Comparison of ENCODE assay signal across 23 cellular contexts in the genomic region with DNA sequence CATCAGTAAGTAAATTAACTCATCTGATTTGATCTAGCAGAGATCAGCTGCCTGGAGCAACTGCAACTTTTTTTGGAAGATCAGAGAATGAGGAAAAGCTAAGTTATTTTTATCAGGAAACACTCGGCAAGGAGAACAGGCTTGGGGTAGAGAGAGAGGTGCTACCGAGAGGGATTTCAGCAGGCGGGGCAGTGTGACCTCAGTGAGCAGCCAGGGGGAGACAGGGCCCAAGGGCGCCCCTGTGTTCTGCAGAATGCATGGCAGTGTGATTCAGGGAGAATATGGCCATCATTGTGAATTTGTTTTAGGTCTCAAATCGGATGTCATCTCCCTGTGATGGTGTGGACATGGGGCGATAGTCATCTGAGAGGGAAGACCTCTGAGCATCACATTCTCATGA.
DNase-seq lines count a peak whose midpoint lies in the region; ATAC-seq, FAIRE-seq and TF ChIP-seq lines count a peak whose summit lies in the region.
"Had no signal": no experiment of that assay in that cellular context is flagged by ENCODE, and none has a peak within 500 bp of the region (broad histone marks: within the 10 kb centered on the region; RNA-seq: fewer than 3 reads in every experiment).

No MANE protein-coding gene starts in this region.

- H3K4me2 ChIP-seq in K562 (ENCODE audit: insufficient read depth, low read length), result no peak overlapping the region

- H3K9me3 ChIP-seq in K562 (replicated peaks; ENCODE audit: control insufficient read depth, insufficient read depth, low read depth, low read length), result no peaks in the 10 kb centered on the region

- POLR2A ChIA-PET in K562 (lab: Yijun Ruan, JAX), result interaction anchor here (0.9 kb wide), 1 partner anchor 9 kb away, joined by 3 read pairs; no protein-coding TSS in a partner anchor

- H3K27me3 ChIP-seq in K562 (ENCODE audit: control insufficient read depth in 2 of 2, insufficient read depth in 2 of 2, low read length in 2 of 2), result peaks cover 3 to 15% of the 10 kb centered on the region in 2 experiments; a peak in 3 of 5 replicates

- H3K4me1 ChIP-seq in K562 (replicated peaks in 1 of 2; ENCODE audit: control insufficient read depth in 2 of 2, insufficient read depth in 2 of 2, low read length in 2 of 2), result no peaks in the 10 kb centered on the region

- WGBS in K562 (ENCODE audit: insufficient coverage, low coverage, missing lambda C conversion rate), result 0% methylated on average over 6 of the region's 6 CpGs

- H3K27ac Mint-ChIP-seq in activated CD4-positive, alpha-beta T cell treated with anti-CD3 and anti-CD28 coated beads, Interleukin-2, amount 10 ng/mL, durations not matched to agents 24 days and 14 days, result no peak overlapping the region
- H3K27ac Mint-ChIP-seq in type B pancreatic cell, result no peak overlapping the region
- H3K27ac Mint-ChIP-seq: CD8-positive, alpha-beta T cell had no signal

- intact Hi-C loops in activated CD4-positive, alpha-beta T cell treated with anti-CD3 and anti-CD28 coated beads, Interleukin-2, amount 10 ng/mL, durations not matched to agents 24 days and 14 days (cut with micrococcal nuclease), result no loop called here
- intact Hi-C loops in K562 (cut with micrococcal nuclease), result no loop called here

- FAIRE-seq in K562 (lab: Jason Lieb, UNC), result no peak

- H3K27me3 Mint-ChIP-seq in activated CD4-positive, alpha-beta T cell treated with anti-CD3 and anti-CD28 coated beads, Interleukin-2, amount 10 ng/mL, durations not matched to agents 24 days and 14 days, result no peaks in the 10 kb centered on the region
- H3K27me3 Mint-ChIP-seq in type B pancreatic cell, result peaks cover 11% of the 10 kb centered on the region

- no peak overlapping the region for H3K4me3 ChIP-seq in K562

- peak; percentile 33 for DNase-seq in activated CD4-positive, alpha-beta T cell treated with anti-CD3 and anti-CD28 coated beads, Interleukin-2, amount 10 ng/mL, durations not matched to agents 24 days and 14 days
- DNase-seq in activated CD4-positive, alpha-beta T cell treated with anti-CD3 and anti-CD28 coated beads, Interleukin-2, amount 50 U/mL, for 48 hours, result no peak
- DNase-seq in NAMALWA (ENCODE audit: low spot score) (peak; percentile 17), K562 (ENCODE audit: extremely low read depth in 1 of 4, low spot score in 3 of 4) (peak in 1 of 4 experiments; percentile 23), type B pancreatic cell (ENCODE audit: extremely low spot score, unreplicated experiment) (peak; percentile 36), NCI-H1930 (lab: John Stamatoyannopoulos, UW) (no peak), dermis blood vessel endothelial cell (no peak), OCI-M2 (lab: John Stamatoyannopoulos, UW; ENCODE audit: unreplicated experiment) (no peak)
- DNase-seq: ACHN; C1 segment of cervical spinal cord; Calu3; CD8-positive, alpha-beta T cell; DMS153; MM.1S; NCI-H1092 treated with DMSO at 0.1 percent for 48 hours; NCI-H1436 treated with DMSO at 0.1 percent for 48 hours; NCI-H2029; NCI-H226; NCI-H524 treated with DMSO at 0.1 percent for 48 hours; OCI-M1; Right ventricle myocardium superior; SW 1271 had no signal

- CTCF ChIA-PET in K562 (lab: Yijun Ruan, JAX; ENCODE audit: low intra/inter-chr PET ratio), result no interaction called here

- in situ Hi-C loops in K562 (cut with MboI), result no loop called here

- TF ChIP-seq POLR2A in K562 (conservative IDR thresholded peaks at IDR 0.05), result no peak

- H4K20me1 ChIP-seq in K562 (replicated peaks; ENCODE audit: control insufficient read depth, insufficient read depth, low read length), result peaks cover 6% of the 10 kb centered on the region; the same call in 1 of the 2 replicates

- H3K9ac ChIP-seq in K562 (ENCODE audit: insufficient read depth in 1 of 2, low read depth in 2 of 2, low read length in 2 of 2), result no peak overlapping the region

- no peaks in the 10 kb centered on the region for H3K36me3 ChIP-seq in K562 (ENCODE audit: control insufficient read depth, insufficient read depth, low read length)

- TF ChIP-seq RAD21 in K562 (CRISPR knock-in tag; conservative IDR thresholded peaks at IDR 0.05 in 1 of 2, IDR thresholded peaks at IDR 0.05 in 1 of 2), result peak in 1 of 2 experiments; percentile 17; a peak in 1 of 4 replicates

- no peaks in the 10 kb centered on the region for H3K79me2 ChIP-seq in K562 (ENCODE audit: control insufficient read depth, insufficient read depth, low read length)

- no peak overlapping the region for H3K4me3 Mint-ChIP-seq in activated CD4-positive, alpha-beta T cell treated with anti-CD3 and anti-CD28 coated beads, Interleukin-2, amount 10 ng/mL, durations not matched to agents 24 days and 14 days
- H3K4me3 Mint-ChIP-seq in type B pancreatic cell, result no peak overlapping the region
- H3K4me3 Mint-ChIP-seq: CD8-positive, alpha-beta T cell had no signal

- no peaks in the 10 kb centered on the region for H3K9me1 ChIP-seq in K562 (ENCODE audit: control insufficient read depth, insufficient read depth, low read length)

- no peaks in the 10 kb centered on the region for H3K4me1 Mint-ChIP-seq in activated CD4-positive, alpha-beta T cell treated with anti-CD3 and anti-CD28 coated beads, Interleukin-2, amount 10 ng/mL, durations not matched to agents 24 days and 14 days
- H3K4me1 Mint-ChIP-seq in type B pancreatic cell (ENCODE audit: unreplicated experiment), result peaks cover 9% of the 10 kb centered on the region

- no peak for TF ChIP-seq EP300 in K562 (IDR thresholded peaks at IDR 0.05; ENCODE audit: low read length)

- no peak overlapping the region for H3K27ac ChIP-seq in K562 (ENCODE audit: extremely low read depth, low read depth, low read length)
- H3K27ac ChIP-seq: 22Rv1 had no signal

- BruUV-seq in K562 (replicated peaks; lab: Mats Ljungman, UMichigan), result no TSS peak

- ATAC-seq in K562, result peak; percentile 82
- ATAC-seq: CD8-positive, alpha-beta T cell had no signal

- no peak overlapping the region for H2AFZ ChIP-seq in K562 (ENCODE audit: low read depth, low read length)

- no peaks in the 10 kb centered on the region for H3K9me3 Mint-ChIP-seq in activated CD4-positive, alpha-beta T cell treated with anti-CD3 and anti-CD28 coated beads, Interleukin-2, amount 10 ng/mL, durations not matched to agents 24 days and 14 days
- H3K9me3 Mint-ChIP-seq in type B pancreatic cell, result no peaks in the 10 kb centered on the region

- H3K36me3 Mint-ChIP-seq in activated CD4-positive, alpha-beta T cell treated with anti-CD3 and anti-CD28 coated beads, Interleukin-2, amount 10 ng/mL, durations not matched to agents 24 days and 14 days (ENCODE audit: low read depth), result no peaks in the 10 kb centered on the region
- no peaks in the 10 kb centered on the region for H3K36me3 Mint-ChIP-seq in type B pancreatic cell
- H3K36me3 Mint-ChIP-seq: CD8-positive, alpha-beta T cell had no signal

- TF ChIP-seq CTCF in K562 (IDR thresholded peaks at IDR 0.05 in 2 of 3, conservative IDR thresholded peaks at IDR 0.05 in 1 of 3; ENCODE audit: insufficient read depth in 2 of 3, low read depth in 1 of 3, low read length in 3 of 3) (peak; percentile 39 to 68 (median 48)), type B pancreatic cell (conservative IDR thresholded peaks at IDR 0.05) (no peak)

TF ChIP-seq in K562, 482 proteins besides CTCF, POLR2A, EP300 and RAD21 (continues in another document):
- TF ChIP-seq HDGF (IDR thresholded peaks at IDR 0.05) (no peak), BCL6 (CRISPR knock-in tag; IDR thresholded peaks at IDR 0.05) (no peak), ARNT (IDR thresholded peaks at IDR 0.05) (no peak), ZNF717 (CRISPR knock-in tag; IDR thresholded peaks at IDR 0.05) (no peak), NCOA1 (IDR thresholded peaks at IDR 0.05; ENCODE audit: low read depth) (no peak), ZNF507 (tag; conservative IDR thresholded peaks at IDR 0.05) (no peak), ZNF165 (CRISPR knock-in tag; IDR thresholded peaks at IDR 0.05; ENCODE audit: borderline replicate concordance) (no peak), LEF1 (IDR thresholded peaks at IDR 0.05) (no peak), KAT8 (IDR thresholded peaks at IDR 0.05; ENCODE audit: low read depth) (no peak), MYC (IDR thresholded peaks at IDR 0.05; ENCODE audit: low read depth, low read length) (no peak), MYC (CRISPR knock-in tag; IDR thresholded peaks at IDR 0.05; ENCODE audit: borderline replicate concordance, low read depth) (no peak), ZNF695 (CRISPR knock-in tag; IDR thresholded peaks at IDR 0.05) (no peak), SRF (CRISPR knock-in tag; IDR thresholded peaks at IDR 0.05) (no peak), ZFPM2 (CRISPR knock-in tag; IDR thresholded peaks at IDR 0.05) (no peak)
- TF ChIP-seq, protein P1, sequence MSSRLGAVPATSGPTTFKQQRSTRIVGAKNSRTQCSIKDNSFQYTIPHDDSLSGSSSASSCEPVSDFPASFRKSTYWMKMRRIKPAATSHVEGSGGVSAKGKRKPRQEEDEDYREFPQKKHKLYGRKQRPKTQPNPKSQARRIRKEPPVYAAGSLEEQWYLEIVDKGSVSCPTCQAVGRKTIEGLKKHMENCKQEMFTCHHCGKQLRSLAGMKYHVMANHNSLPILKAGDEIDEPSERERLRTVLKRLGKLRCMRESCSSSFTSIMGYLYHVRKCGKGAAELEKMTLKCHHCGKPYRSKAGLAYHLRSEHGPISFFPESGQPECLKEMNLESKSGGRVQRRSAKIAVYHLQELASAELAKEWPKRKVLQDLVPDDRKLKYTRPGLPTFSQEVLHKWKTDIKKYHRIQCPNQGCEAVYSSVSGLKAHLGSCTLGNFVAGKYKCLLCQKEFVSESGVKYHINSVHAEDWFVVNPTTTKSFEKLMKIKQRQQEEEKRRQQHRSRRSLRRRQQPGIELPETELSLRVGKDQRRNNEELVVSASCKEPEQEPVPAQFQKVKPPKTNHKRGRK (tag; IDR thresholded peaks at IDR 0.05), result no peak
- TF ChIP-seq, protein P2, sequence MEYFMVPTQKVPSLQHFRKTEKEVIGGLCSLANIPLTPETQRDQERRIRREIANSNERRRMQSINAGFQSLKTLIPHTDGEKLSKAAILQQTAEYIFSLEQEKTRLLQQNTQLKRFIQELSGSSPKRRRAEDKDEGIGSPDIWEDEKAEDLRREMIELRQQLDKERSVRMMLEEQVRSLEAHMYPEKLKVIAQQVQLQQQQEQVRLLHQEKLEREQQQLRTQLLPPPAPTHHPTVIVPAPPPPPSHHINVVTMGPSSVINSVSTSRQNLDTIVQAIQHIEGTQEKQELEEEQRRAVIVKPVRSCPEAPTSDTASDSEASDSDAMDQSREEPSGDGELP (CRISPR knock-in tag; IDR thresholded peaks at IDR 0.05; ENCODE audit: borderline replicate concordance), result no peak
- TF ChIP-seq, protein P3, sequence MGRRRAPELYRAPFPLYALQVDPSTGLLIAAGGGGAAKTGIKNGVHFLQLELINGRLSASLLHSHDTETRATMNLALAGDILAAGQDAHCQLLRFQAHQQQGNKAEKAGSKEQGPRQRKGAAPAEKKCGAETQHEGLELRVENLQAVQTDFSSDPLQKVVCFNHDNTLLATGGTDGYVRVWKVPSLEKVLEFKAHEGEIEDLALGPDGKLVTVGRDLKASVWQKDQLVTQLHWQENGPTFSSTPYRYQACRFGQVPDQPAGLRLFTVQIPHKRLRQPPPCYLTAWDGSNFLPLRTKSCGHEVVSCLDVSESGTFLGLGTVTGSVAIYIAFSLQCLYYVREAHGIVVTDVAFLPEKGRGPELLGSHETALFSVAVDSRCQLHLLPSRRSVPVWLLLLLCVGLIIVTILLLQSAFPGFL (CRISPR knock-in tag; IDR thresholded peaks at IDR 0.05), result no peak

Comparison
In these comparisons a context has a peak if more than half of its experiments do, and no peak if none do; other contexts are left out.
1. DNase-seq: peak in activated CD4-positive, alpha-beta T cell treated with anti-CD3 and anti-CD28 coated beads, Interleukin-2, amount 10 ng/mL, durations not matched to agents 24 days and 14 days (single experiment), NAMALWA (single experiment) and type B pancreatic cell (single experiment); none in activated CD4-positive, alpha-beta T cell treated with anti-CD3 and anti-CD28 coated beads, Interleukin-2, amount 50 U/mL, for 48 hours (0 of 2), NCI-H1930 (0 of 2), dermis blood vessel endothelial cell (single experiment) and OCI-M2 (single experiment).